ENCODE assay signal across 21 cellular contexts in the genomic region with DNA sequence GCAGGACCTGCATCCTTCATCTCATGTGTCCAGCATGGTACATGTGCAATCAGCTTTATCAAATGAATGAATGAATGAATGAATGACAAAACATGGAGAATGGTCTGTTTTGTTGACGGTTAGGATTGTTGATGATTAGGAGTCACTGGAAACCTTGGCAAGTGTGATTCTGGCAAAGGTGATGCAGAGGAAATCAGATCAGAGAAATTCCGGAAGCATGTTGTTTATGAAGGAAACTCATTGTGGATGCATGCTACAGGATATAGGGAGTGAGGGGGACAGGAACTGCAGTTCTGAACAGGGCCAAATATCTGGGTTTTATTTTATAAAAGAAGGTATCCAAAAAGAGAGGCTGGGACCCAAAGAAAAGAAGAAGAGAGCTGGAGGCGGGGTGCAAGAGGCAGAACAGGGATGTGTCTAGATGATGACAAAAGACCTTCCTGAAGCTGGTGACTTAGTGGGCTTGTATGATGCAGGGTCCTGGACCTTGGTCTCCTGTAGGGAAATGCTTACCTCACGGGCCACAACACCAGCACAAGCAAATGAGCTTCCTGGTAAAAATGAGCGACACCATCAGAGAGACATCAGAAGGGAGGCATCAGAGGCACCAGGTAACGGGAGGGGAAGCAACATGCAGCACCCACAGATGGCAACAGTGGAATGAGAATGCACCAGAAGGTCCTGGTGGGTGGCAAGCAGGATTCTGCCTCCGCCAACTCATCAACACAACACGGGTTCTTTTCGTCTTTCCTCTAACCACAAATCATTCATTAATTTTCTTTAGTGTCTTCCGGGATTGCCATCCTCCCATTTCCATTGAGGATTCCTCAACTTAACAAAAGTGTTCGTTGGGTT.
DNase-seq lines count a peak whose midpoint lies in the region; ATAC-seq, FAIRE-seq and TF ChIP-seq lines count a peak whose summit lies in the region.
"Had no signal": no experiment of that assay in that cellular context is flagged by ENCODE, and none has a peak within 500 bp of the region (broad histone marks: within the 10 kb centered on the region; RNA-seq: fewer than 3 reads in every experiment).

No MANE protein-coding gene starts in this region.

- no peak overlapping the region for H2BK120ac ChIP-seq in mesenchymal stem cell (ENCODE audit: low read depth, low read length)

- DNase-seq in activated naive CD4-positive, alpha-beta T cell treated with anti-CD3 and anti-CD28 coated beads, Interleukin-2, amount 10 ng/mL, durations not matched to agents 7 days and 5 days, result no peak
- DNase-seq in dermis microvascular lymphatic vessel endothelial cell (ENCODE audit: low read depth in 2 of 2) (peak; percentile 93 to 98), mesenchymal stem cell (no peak), SHP77 treated with DMSO at 0.1 percent for 48 hours (lab: John Stamatoyannopoulos, UW) (no peak), pancreas (no peak)
- DNase-seq in activated T-cell treated with anti-CD3 and anti-CD28 coated beads, Interleukin-2, amount 50 U/mL, for 48 hours, result no peak
- DNase-seq: 8988T; BE2C; CD8-positive, alpha-beta memory T cell; DMS53; EL; KBM-7; NCI-H1105; NCI-H2081 treated with DMSO at 0.1 percent for 48 hours; NCI-H446 treated with DMSO at 0.1 percent for 48 hours; NCI-H69; Peyer's patch had no signal

- H3K4ac ChIP-seq in mesenchymal stem cell (ENCODE audit: low read depth in 1 of 2, low read length in 2 of 2), result no peak overlapping the region

- H3K23ac ChIP-seq in mesenchymal stem cell (ENCODE audit: low read length in 2 of 2), result no peak overlapping the region

- H3K27ac Mint-ChIP-seq in activated naive CD4-positive, alpha-beta T cell treated with anti-CD3 and anti-CD28 coated beads, Interleukin-2, amount 50 U/mL, for 24 hours, result peak overlapping the region; percentile 48
- H3K27ac Mint-ChIP-seq in activated naive CD4-positive, alpha-beta T cell treated with anti-CD3 and anti-CD28 coated beads, Interleukin-2, amount 10 ng/mL, durations not matched to agents 7 days and 5 days, result no peak overlapping the region

- no peak overlapping the region for H3K4me2 ChIP-seq in mesenchymal stem cell (ENCODE audit: low read length, poor library complexity, severe bottlenecking)

- FAIRE-seq in pancreas (lab: Jason Lieb, UNC), result no peak
- FAIRE-seq: H54, HepG2 had no signal

- no peak overlapping the region for H2BK15ac ChIP-seq in mesenchymal stem cell (ENCODE audit: low read depth, poor library complexity, severe bottlenecking)

- ATAC-seq in HG02623 (IDR thresholded peaks at IDR 0.05; ENCODE audit: unreplicated experiment) (no peak), pancreas (no peak)
- ATAC-seq: HepG2 had no signal

- no peaks in the 10 kb centered on the region for H3K9me3 Mint-ChIP-seq in activated naive CD4-positive, alpha-beta T cell treated with anti-CD3 and anti-CD28 coated beads, Interleukin-2, amount 50 U/mL, for 24 hours
- peaks cover 2% of the 10 kb centered on the region for H3K9me3 Mint-ChIP-seq in activated naive CD4-positive, alpha-beta T cell treated with anti-CD3 and anti-CD28 coated beads, Interleukin-2, amount 10 ng/mL, durations not matched to agents 7 days and 5 days

- H3K27me3 ChIP-seq in mesenchymal stem cell (ENCODE audit: control insufficient read depth in 1 of 2, insufficient read depth in 1 of 2, low read length in 2 of 2), result peaks cover 0 to 4% of the 10 kb centered on the region in 2 experiments
- H3K27me3 ChIP-seq in pancreas, result no peaks in the 10 kb centered on the region
- H3K27me3 ChIP-seq: Peyer's patch had no signal

- no peaks in the 10 kb centered on the region for H3K36me3 ChIP-seq in mesenchymal stem cell (ENCODE audit: control insufficient read depth in 1 of 2, insufficient read depth in 2 of 2, low read depth in 1 of 2, low read length in 2 of 2)
- H3K36me3 ChIP-seq in pancreas, result no peaks in the 10 kb centered on the region
- H3K36me3 ChIP-seq: BE2C, Peyer's patch had no signal

- H3K4me3 Mint-ChIP-seq in activated naive CD4-positive, alpha-beta T cell treated with anti-CD3 and anti-CD28 coated beads, Interleukin-2, amount 50 U/mL, for 24 hours, result no peak overlapping the region
- H3K4me3 Mint-ChIP-seq in activated naive CD4-positive, alpha-beta T cell treated with anti-CD3 and anti-CD28 coated beads, Interleukin-2, amount 10 ng/mL, durations not matched to agents 7 days and 5 days, result no peak overlapping the region
- H3K4me3 Mint-ChIP-seq: CD8-positive, alpha-beta memory T cell had no signal

- no peak overlapping the region for H2BK12ac ChIP-seq in mesenchymal stem cell (ENCODE audit: low read length in 2 of 2)

- no peak overlapping the region for H3K27ac ChIP-seq in mesenchymal stem cell (ENCODE audit: low read length, poor library complexity, severe bottlenecking)
- H3K27ac ChIP-seq in pancreas, result no peak overlapping the region

- no peak overlapping the region for H3K18ac ChIP-seq in mesenchymal stem cell (ENCODE audit: low read depth in 1 of 2, low read length in 2 of 2)

- no peak overlapping the region for H4K91ac ChIP-seq in mesenchymal stem cell (ENCODE audit: low read length)

- H4K8ac ChIP-seq in mesenchymal stem cell (ENCODE audit: low read length), result no peak overlapping the region

- peaks cover 56% of the 10 kb centered on the region for H3K4me1 Mint-ChIP-seq in activated naive CD4-positive, alpha-beta T cell treated with anti-CD3 and anti-CD28 coated beads, Interleukin-2, amount 50 U/mL, for 24 hours
- peaks cover 33% of the 10 kb centered on the region for H3K4me1 Mint-ChIP-seq in activated naive CD4-positive, alpha-beta T cell treated with anti-CD3 and anti-CD28 coated beads, Interleukin-2, amount 10 ng/mL, durations not matched to agents 7 days and 5 days

- no peaks in the 10 kb centered on the region for H3K27me3 Mint-ChIP-seq in activated naive CD4-positive, alpha-beta T cell treated with anti-CD3 and anti-CD28 coated beads, Interleukin-2, amount 50 U/mL, for 24 hours
- H3K27me3 Mint-ChIP-seq in activated naive CD4-positive, alpha-beta T cell treated with anti-CD3 and anti-CD28 coated beads, Interleukin-2, amount 10 ng/mL, durations not matched to agents 7 days and 5 days, result peaks cover 3% of the 10 kb centered on the region

- H3K4me3 ChIP-seq in mesenchymal stem cell (ENCODE audit: insufficient read depth in 1 of 2, low read depth in 1 of 2, low read length in 2 of 2) (no peak overlapping the region), pancreas (no peak overlapping the region)
- H3K4me3 ChIP-seq: Peyer's patch had no signal

- H3K36me3 Mint-ChIP-seq in activated naive CD4-positive, alpha-beta T cell treated with anti-CD3 and anti-CD28 coated beads, Interleukin-2, amount 50 U/mL, for 24 hours, result no peaks in the 10 kb centered on the region
- peaks cover 4% of the 10 kb centered on the region for H3K36me3 Mint-ChIP-seq in activated naive CD4-positive, alpha-beta T cell treated with anti-CD3 and anti-CD28 coated beads, Interleukin-2, amount 10 ng/mL, durations not matched to agents 7 days and 5 days

- 91% methylated on average over 11 of the region's 11 CpGs for WGBS in mesenchymal stem cell
- 83 to 91% methylated on average over 11 of the region's 11 CpGs for WGBS in pancreas, 2 donors

- no peak overlapping the region for H2AFZ ChIP-seq in mesenchymal stem cell (ENCODE audit: low read depth, low read length)

- no peak overlapping the region for H3K14ac ChIP-seq in mesenchymal stem cell (ENCODE audit: low read length in 2 of 2)

- no peak for TF ChIP-seq CTCF in pancreas (IDR thresholded peaks at IDR 0.05)

- intact Hi-C loops in pancreas (cut with DNase I), result no loop called here

- CTCF ChIA-PET in activated naive CD4-positive, alpha-beta T cell treated with anti-CD3 and anti-CD28 coated beads, Interleukin-2, amount 10 ng/mL, durations not matched to agents 7 days and 5 days (lab: Charles Lee), result no interaction called here

- peak overlapping the region; percentile 30 for H2AK5ac ChIP-seq in mesenchymal stem cell (ENCODE audit: low read length, severe bottlenecking)

- H2BK5ac ChIP-seq in mesenchymal stem cell (ENCODE audit: low read depth, low read length, poor library complexity, severe bottlenecking), result no peak overlapping the region

- H3K4me1 ChIP-seq in mesenchymal stem cell (ENCODE audit: control insufficient read depth, insufficient read depth, low read depth, low read length) (peaks cover 12% of the 10 kb centered on the region), pancreas (peaks cover 0 to 8% (median 0%) of the 10 kb centered on the region in 3 donors)
- H3K4me1 ChIP-seq: BE2C, Peyer's patch had no signal

- no peaks in the 10 kb centered on the region for H3K79me1 ChIP-seq in mesenchymal stem cell (replicated peaks; ENCODE audit: low read length, poor library complexity, severe bottlenecking)

- H3K9ac ChIP-seq in mesenchymal stem cell (ENCODE audit: low read length), result peak overlapping the region; percentile 77

- H3K9me3 ChIP-seq in mesenchymal stem cell (ENCODE audit: control insufficient read depth, low read length) (no peaks in the 10 kb centered on the region), pancreas (no peaks in the 10 kb centered on the region)
- H3K9me3 ChIP-seq: Peyer's patch had no signal

Comparison
In these comparisons a context has a peak if more than half of its experiments do, and no peak if none do; other contexts are left out.
1. DNase-seq: peak in dermis microvascular lymphatic vessel endothelial cell (2 of 2); none in activated naive CD4-positive, alpha-beta T cell treated with anti-CD3 and anti-CD28 coated beads, Interleukin-2, amount 10 ng/mL, durations not matched to agents 7 days and 5 days (single experiment), mesenchymal stem cell (single experiment), activated T-cell treated with anti-CD3 and anti-CD28 coated beads, Interleukin-2, amount 50 U/mL, for 48 hours (0 of 2), SHP77 treated with DMSO at 0.1 percent for 48 hours (single experiment) and pancreas (0 of 6).